ENCODE assay signal across 1 cellular context in genomic region chr16:53672461-53672860, GRCh38.
TF ChIP-seq lines count a peak whose summit lies in the region.

No MANE protein-coding gene starts in this region.

TF ChIP-seq in HepG2, 621 proteins besides CTCF, POLR2A, EP300 and RAD21 (continued from another document):
- TF ChIP-seq ARID5B (CRISPR knock-in tag; IDR thresholded peaks at IDR 0.05) (peak; percentile 85), ZNF614 (CRISPR knock-in tag; IDR thresholded peaks at IDR 0.05; ENCODE audit: borderline replicate concordance) (0 out of 2 replicates have a peak, but pooled peaks have one; percentile 17), ZNF446 (CRISPR knock-in tag; IDR thresholded peaks at IDR 0.05) (no peak)
